ENCODE assay signal across 27 cellular contexts in the genomic region with DNA sequence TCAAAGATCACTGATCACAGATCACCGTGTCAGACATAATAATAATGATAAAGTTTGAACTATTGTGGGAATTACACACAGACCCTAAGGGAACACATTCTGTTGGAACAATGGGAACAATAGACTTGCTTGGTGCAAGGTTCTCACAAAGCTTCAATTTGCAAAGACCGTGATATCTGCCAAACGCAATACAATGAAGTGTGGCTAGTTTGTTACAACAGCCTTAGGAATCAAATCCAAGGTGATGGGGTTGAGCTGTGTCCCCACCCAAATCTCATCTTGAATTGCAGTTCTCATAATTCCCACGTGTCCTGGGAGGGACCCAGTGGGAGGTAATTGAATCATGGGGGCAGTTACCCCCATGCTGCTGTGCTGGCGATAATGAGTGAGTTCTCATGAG. TPM values are rescaled to one million over a fixed set of nuclear protein-coding genes. Genes with fewer than 3 reads are reported as not detected.
DNase-seq lines count a peak whose midpoint lies in the region; ATAC-seq and TF ChIP-seq lines count a peak whose summit lies in the region.
"Had no signal": no experiment of that assay in that cellular context is flagged by ENCODE, and none has a peak within 500 bp of the region (broad histone marks: within the 10 kb centered on the region; RNA-seq: fewer than 3 reads in every experiment).

No MANE protein-coding gene starts in this region.

- H3K27ac Mint-ChIP-seq in GM23338, result no peak overlapping the region
- peak overlapping the region; percentile 72 for H3K27ac Mint-ChIP-seq in dendritic cell treated with granulocyte-macrophage colony-stimulating factor and Interleukin-4, amounts not matched to agents 40 ng/mL and 50 ng/mL, for 4 days
- H3K27ac Mint-ChIP-seq in nephron, result peak overlapping the region in 2 of 3 experiments; percentile 26 to 97
- H3K27ac Mint-ChIP-seq in CD8-positive, alpha-beta T cell, result no peak overlapping the region
- H3K27ac Mint-ChIP-seq in T-helper 2 cell treated with Interferon-gamma antibody and Interleukin-4, amounts not matched to agents 5 μg/mL and 100 μg/mL, for 36 hours, result no peak overlapping the region
- H3K27ac Mint-ChIP-seq: activated naive CD4-positive, alpha-beta T cell treated with anti-CD3 and anti-CD28 coated beads for 36 hours; T-helper 1 cell treated with Interleukin-12 subunit alpha and Interleukin-12 subunit beta and Interleukin-4 antibody, amounts not matched to agents 30 μg/mL and 1 μg/mL, for 36 hours had no signal

- no peak overlapping the region for H3K4me2 ChIP-seq in GM23338
- H3K4me2 ChIP-seq: KMS-11, PC-9, SK-N-SH had no signal

- no peaks in the 10 kb centered on the region for H3F3A ChIP-seq in GM23338 (replicated peaks; ENCODE audit: low read depth)

- H2AFZ ChIP-seq in GM23338, result no peak overlapping the region
- H2AFZ ChIP-seq: PC-9 had no signal

- no peaks in the 10 kb centered on the region for H3K27me3 ChIP-seq in GM23338 (ENCODE audit: insufficient read depth)
- no peaks in the 10 kb centered on the region for H3K27me3 ChIP-seq in CD8-positive, alpha-beta T cell (ENCODE audit: insufficient read depth, low read length)
- H3K27me3 ChIP-seq: left lung, MG63 had no signal

- H3K36me3 ChIP-seq in GM23338 (ENCODE audit: insufficient read depth), result no peaks in the 10 kb centered on the region
- no peaks in the 10 kb centered on the region for H3K36me3 ChIP-seq in CD8-positive, alpha-beta T cell (ENCODE audit: insufficient read depth, low read length)
- H3K36me3 ChIP-seq: left lung, MG63 had no signal

- intact Hi-C loops in dendritic cell treated with granulocyte-macrophage colony-stimulating factor and Interleukin-4, amounts not matched to agents 40 ng/mL and 50 ng/mL, for 4 days (cut with micrococcal nuclease), result no loop called here
- intact Hi-C loops in CD8-positive, alpha-beta T cell (cut with DNase I, micrococcal nuclease), result no loop called here

- no peak overlapping the region for H3K4me3 ChIP-seq in GM23338
- H3K4me3 ChIP-seq in CD8-positive, alpha-beta T cell (ENCODE audit: low read depth, low read length), result no peak overlapping the region
- H3K4me3 ChIP-seq: left lung, MG63, PC-9 had no signal

- DNase-seq in GM23338 (ENCODE audit: low spot score) (no peak), SW480 (ENCODE audit: low spot score) (no peak)
- no peak for DNase-seq in activated T-cell treated with anti-CD3 and anti-CD28 coated beads, Interleukin-2, amount 50 U/mL, for 4 hours
- no peak for DNase-seq in CD8-positive, alpha-beta T cell
- DNase-seq in T-helper 2 cell treated with Interferon-gamma antibody and Interleukin-4, amounts not matched to agents 5 μg/mL and 100 μg/mL, for 36 hours (ENCODE audit: low spot score), result no peak
- DNase-seq: activated CD4-positive, alpha-beta T cell treated with anti-CD3 and anti-CD28 coated beads, Interleukin-2, amount 50 U/mL, for 48 hours; activated CD4-positive, CD25-positive, alpha-beta regulatory T cell treated with anti-CD3 and anti-CD28 coated beads, Interleukin-2, amount 50 U/mL, for 72 hours; activated naive CD4-positive, alpha-beta T cell treated with anti-CD3 and anti-CD28 coated beads for 36 hours; CD8-positive, alpha-beta memory T cell; DMS 273 treated with DMSO at 0.1 percent for 48 hours; glutamatergic neuron; GOT3; MG63; NCI-H1930; NCI-H524 treated with DMSO at 0.1 percent for 48 hours; NK-92 treated with Interleukin-12 subunit alpha and Interleukin-12 subunit beta, amount 100 ng/mL, for 24 hours; SK-N-SH; stimulated activated CD4-positive, alpha-beta T cell treated with anti-CD3 and anti-CD28 coated beads, Interleukin-12 subunit alpha, Interleukin-12 subunit beta, amount 100 ng/mL, for 4 hours; stimulated activated CD4-positive, alpha-beta T cell treated with anti-CD3 and anti-CD28 coated beads, Interleukin-2, amount 100 ng/mL, for 48 hours had no signal

- peaks cover 3% of the 10 kb centered on the region; the same call in 1 of the 2 replicates for H4K20me1 ChIP-seq in GM23338 (replicated peaks; ENCODE audit: insufficient read depth)

- H3K9me3 Mint-ChIP-seq in GM23338, result no peaks in the 10 kb centered on the region
- no peaks in the 10 kb centered on the region for H3K9me3 Mint-ChIP-seq in dendritic cell treated with granulocyte-macrophage colony-stimulating factor and Interleukin-4, amounts not matched to agents 40 ng/mL and 50 ng/mL, for 4 days
- H3K9me3 Mint-ChIP-seq in nephron, result no peaks in the 10 kb centered on the region
- H3K9me3 Mint-ChIP-seq in activated T-cell treated with anti-CD3 and anti-CD28 coated beads, Interleukin-2, amount 50 U/mL, for 4 hours, result no peaks in the 10 kb centered on the region
- H3K9me3 Mint-ChIP-seq in CD8-positive, alpha-beta T cell, result no peaks in the 10 kb centered on the region
- no peaks in the 10 kb centered on the region for H3K9me3 Mint-ChIP-seq in T-helper 2 cell treated with Interferon-gamma antibody and Interleukin-4, amounts not matched to agents 5 μg/mL and 100 μg/mL, for 36 hours
- H3K9me3 Mint-ChIP-seq: activated naive CD4-positive, alpha-beta T cell treated with anti-CD3 and anti-CD28 coated beads for 36 hours; CD8-positive, alpha-beta memory T cell; T-helper 1 cell treated with Interleukin-12 subunit alpha and Interleukin-12 subunit beta and Interleukin-4 antibody, amounts not matched to agents 30 μg/mL and 1 μg/mL, for 36 hours had no signal

- H3K27ac ChIP-seq in GM23338 (ENCODE audit: low read depth) (peak overlapping the region; percentile 75; the same call in 1 of the 2 replicates), temporal lobe (ENCODE audit: low read depth, low read length) (peak overlapping the region; percentile 63)
- H3K27ac ChIP-seq in CD8-positive, alpha-beta T cell (ENCODE audit: low read depth, low read length), result no peak overlapping the region
- H3K27ac ChIP-seq: KMS-11, PC-9 had no signal

- no peaks in the 10 kb centered on the region for H3K9me2 ChIP-seq in GM23338 (ENCODE audit: insufficient read depth)
- H3K9me2 ChIP-seq: SK-N-SH had no signal

- H3K27me3 Mint-ChIP-seq in GM23338 (ENCODE audit: insufficient read depth, low read depth, poor library complexity) (peaks cover 6% of the 10 kb centered on the region), nephron (ENCODE audit: low read depth) (no peaks in the 10 kb centered on the region)
- H3K27me3 Mint-ChIP-seq in dendritic cell treated with granulocyte-macrophage colony-stimulating factor and Interleukin-4, amounts not matched to agents 40 ng/mL and 50 ng/mL, for 4 days, result no peaks in the 10 kb centered on the region
- no peaks in the 10 kb centered on the region for H3K27me3 Mint-ChIP-seq in activated T-cell treated with anti-CD3 and anti-CD28 coated beads, Interleukin-2, amount 50 U/mL, for 4 hours (ENCODE audit: low read depth)
- H3K27me3 Mint-ChIP-seq in CD8-positive, alpha-beta T cell (ENCODE audit: low read depth), result no peaks in the 10 kb centered on the region
- no peaks in the 10 kb centered on the region for H3K27me3 Mint-ChIP-seq in T-helper 2 cell treated with Interferon-gamma antibody and Interleukin-4, amounts not matched to agents 5 μg/mL and 100 μg/mL, for 36 hours (ENCODE audit: low read depth)
- H3K27me3 Mint-ChIP-seq: CD8-positive, alpha-beta memory T cell; progenitor cell of endocrine pancreas had no signal

- H3K4me1 ChIP-seq in GM23338 (ENCODE audit: insufficient read depth), result no peaks in the 10 kb centered on the region
- peaks cover 5% of the 10 kb centered on the region for H3K4me1 ChIP-seq in CD8-positive, alpha-beta T cell (ENCODE audit: insufficient read depth, low read length)

- CTCF ChIA-PET in CD8-positive, alpha-beta T cell (lab: Charles Lee), result interaction anchor here (1.2 to 12.2 kb wide), 3 partner anchors 42 to 121 kb away, joined by 3 to 299 read pairs (median 3); a partner anchor contains a TSS

- H3K79me2 ChIP-seq in GM23338 (replicated peaks; ENCODE audit: insufficient read depth), result peaks cover 14% of the 10 kb centered on the region

- POLR2A ChIA-PET in CD8-positive, alpha-beta T cell (lab: Charles Lee), result interaction anchor here (0.5 kb wide), 1 partner anchor 29 kb away, joined by 3 read pairs; no protein-coding TSS in a partner anchor

- TF ChIP-seq CTCF in GM23338 (conservative IDR thresholded peaks at IDR 0.05; ENCODE audit: low read depth in 2 of 2), result no peak
- no peak for TF ChIP-seq CTCF in nephron (IDR thresholded peaks at IDR 0.05; ENCODE audit: unreplicated experiment in 3 of 3)
- no peak for TF ChIP-seq CTCF in CD8-positive, alpha-beta T cell (IDR thresholded peaks at IDR 0.05)

- H3K4me1 Mint-ChIP-seq in GM23338, result peaks cover 13% of the 10 kb centered on the region
- peaks cover 24% of the 10 kb centered on the region for H3K4me1 Mint-ChIP-seq in dendritic cell treated with granulocyte-macrophage colony-stimulating factor and Interleukin-4, amounts not matched to agents 40 ng/mL and 50 ng/mL, for 4 days (ENCODE audit: low read depth)
- peaks cover 25% of the 10 kb centered on the region for H3K4me1 Mint-ChIP-seq in nephron
- peaks cover 5% of the 10 kb centered on the region for H3K4me1 Mint-ChIP-seq in activated T-cell treated with anti-CD3 and anti-CD28 coated beads, Interleukin-2, amount 50 U/mL, for 4 hours (ENCODE audit: low read depth)
- H3K4me1 Mint-ChIP-seq in CD8-positive, alpha-beta T cell (ENCODE audit: low read depth), result peaks cover 5% of the 10 kb centered on the region
- peaks cover 7% of the 10 kb centered on the region for H3K4me1 Mint-ChIP-seq in T-helper 2 cell treated with Interferon-gamma antibody and Interleukin-4, amounts not matched to agents 5 μg/mL and 100 μg/mL, for 36 hours (ENCODE audit: low read depth)

- no peaks in the 10 kb centered on the region for H3K9me3 ChIP-seq in CD8-positive, alpha-beta T cell (ENCODE audit: low read length)
- H3K9me3 ChIP-seq: left lung, MG63, SK-N-SH had no signal

- H3K4me3 Mint-ChIP-seq in GM23338 (no peak overlapping the region), nephron (no peak overlapping the region)
- no peak overlapping the region for H3K4me3 Mint-ChIP-seq in dendritic cell treated with granulocyte-macrophage colony-stimulating factor and Interleukin-4, amounts not matched to agents 40 ng/mL and 50 ng/mL, for 4 days
- no peak overlapping the region for H3K4me3 Mint-ChIP-seq in activated T-cell treated with anti-CD3 and anti-CD28 coated beads, Interleukin-2, amount 50 U/mL, for 4 hours
- no peak overlapping the region for H3K4me3 Mint-ChIP-seq in CD8-positive, alpha-beta T cell
- no peak overlapping the region for H3K4me3 Mint-ChIP-seq in T-helper 2 cell treated with Interferon-gamma antibody and Interleukin-4, amounts not matched to agents 5 μg/mL and 100 μg/mL, for 36 hours
- H3K4me3 Mint-ChIP-seq: activated naive CD4-positive, alpha-beta T cell treated with anti-CD3 and anti-CD28 coated beads for 36 hours; CD8-positive, alpha-beta memory T cell; T-helper 1 cell treated with Interleukin-12 subunit alpha and Interleukin-12 subunit beta and Interleukin-4 antibody, amounts not matched to agents 30 μg/mL and 1 μg/mL, for 36 hours had no signal

- H3K36me3 Mint-ChIP-seq in GM23338 (ENCODE audit: low read depth) (no peaks in the 10 kb centered on the region), nephron (ENCODE audit: low read depth) (no peaks in the 10 kb centered on the region)
- H3K36me3 Mint-ChIP-seq in dendritic cell treated with granulocyte-macrophage colony-stimulating factor and Interleukin-4, amounts not matched to agents 40 ng/mL and 50 ng/mL, for 4 days (ENCODE audit: low read depth), result no peaks in the 10 kb centered on the region
- peaks cover 3% of the 10 kb centered on the region for H3K36me3 Mint-ChIP-seq in activated T-cell treated with anti-CD3 and anti-CD28 coated beads, Interleukin-2, amount 50 U/mL, for 4 hours (ENCODE audit: insufficient read depth)
- H3K36me3 Mint-ChIP-seq in CD8-positive, alpha-beta T cell, result peaks cover 1% of the 10 kb centered on the region
- no peaks in the 10 kb centered on the region for H3K36me3 Mint-ChIP-seq in T-helper 2 cell treated with Interferon-gamma antibody and Interleukin-4, amounts not matched to agents 5 μg/mL and 100 μg/mL, for 36 hours (ENCODE audit: low read depth)

- no peak for ATAC-seq in GM23338
- ATAC-seq in activated T-cell treated with anti-CD3 and anti-CD28 coated beads, Interleukin-2, amount 50 U/mL, for 4 hours, result no peak
- ATAC-seq in CD8-positive, alpha-beta T cell, result no peak

RNA-seq across cellular contexts. Expression of a gene that starts 20.8 kb away (rescaled TPM):
- 29.8 and 34.0 TPM in 2 replicates for total RNA-seq in GM23338 (2014; rRNA removed; shearing (Covaris generic))
- 23.0 and 26.1 TPM in 2 replicates for polyA plus RNA-seq in GM23338 (2016; fragmentation: Nextera tagmentation; extraction: Ambion mirVana)
- 9.1 TPM for total RNA-seq in temporal lobe
- 1 to 10 TPM; 4.7 to 5.6 (median 4.8) TPM for total RNA-seq in activated T-cell treated with anti-CD3 and anti-CD28 coated beads, Interleukin-2, amount 50 U/mL, for 4 hours
- total RNA-seq in CD8-positive, alpha-beta T cell, result 1 to 10 TPM; 2.4 to 3.0 TPM

RNA-seq across cellular contexts. Expression of a gene that starts 21.0 kb away (rescaled TPM):
- 75.7 and 80.5 TPM in 2 replicates for total RNA-seq in GM23338 (2014; rRNA removed; shearing (Covaris generic))
- 35.3 and 37.3 TPM in 2 replicates for polyA plus RNA-seq in GM23338 (2016; fragmentation: Nextera tagmentation; extraction: Ambion mirVana)
- 19.9 TPM for total RNA-seq in temporal lobe
- 10 to 100 TPM; 22.6 to 24.0 (median 23.6) TPM for total RNA-seq in activated T-cell treated with anti-CD3 and anti-CD28 coated beads, Interleukin-2, amount 50 U/mL, for 4 hours
- total RNA-seq in CD8-positive, alpha-beta T cell, result 10 to 100 TPM; 35.0 to 40.1 TPM

RNA-seq across cellular contexts. Expression of a gene that starts 31.3 kb away (rescaled TPM):
- total RNA-seq in GM23338 (2014; rRNA removed; shearing (Covaris generic)), result 34.8 and 50.9 TPM in 2 replicates
- polyA plus RNA-seq in GM23338 (2016; fragmentation: Nextera tagmentation; extraction: Ambion mirVana), result 28.5 and 33.5 TPM in 2 replicates
- total RNA-seq in temporal lobe, result 10.8 TPM
- total RNA-seq in activated T-cell treated with anti-CD3 and anti-CD28 coated beads, Interleukin-2, amount 50 U/mL, for 4 hours, result 100 to 1,000 TPM; 228 to 233 (median 233) TPM
- 10 to 100 TPM; 25.0 to 25.2 TPM for total RNA-seq in CD8-positive, alpha-beta T cell

RNA-seq across cellular contexts. Expression of a gene that starts 42.6 kb away (rescaled TPM):
- 14.6 and 23.5 TPM in 2 replicates for total RNA-seq in GM23338 (2014; rRNA removed; shearing (Covaris generic))
- polyA plus RNA-seq in GM23338 (2016; fragmentation: Nextera tagmentation; extraction: Ambion mirVana), result 15.1 and 19.2 TPM in 2 replicates
- total RNA-seq in temporal lobe, result 9.6 TPM
- total RNA-seq in activated T-cell treated with anti-CD3 and anti-CD28 coated beads, Interleukin-2, amount 50 U/mL, for 4 hours, result 10 to 100 TPM; 22.6 to 28.5 (median 26.4) TPM
- 1 to 10 TPM; 6.2 to 6.4 TPM for total RNA-seq in CD8-positive, alpha-beta T cell

RNA-seq across cellular contexts. Expression of a gene that starts 59.8 kb away (rescaled TPM):
- total RNA-seq in GM23338 (2014; rRNA removed; shearing (Covaris generic)), result 4.1 and 10.4 TPM in 2 replicates
- 16.8 and 23.4 TPM in 2 replicates for polyA plus RNA-seq in GM23338 (2016; fragmentation: Nextera tagmentation; extraction: Ambion mirVana)
- total RNA-seq in temporal lobe, result 1.2 TPM
- under 1 TPM in 1 of 3 donors, not detected in 2; 0.20 TPM for total RNA-seq in activated T-cell treated with anti-CD3 and anti-CD28 coated beads, Interleukin-2, amount 50 U/mL, for 4 hours
- total RNA-seq in CD8-positive, alpha-beta T cell, result 1 to 10 TPM; 1.0 to 2.5 TPM
- polyA plus RNA-seq: SK-N-SH had no signal

Comparison
In these comparisons a context has a peak if more than half of its experiments do, and no peak if none do; other contexts are left out.
1. H3K27ac Mint-ChIP-seq: peak in dendritic cell treated with granulocyte-macrophage colony-stimulating factor and Interleukin-4, amounts not matched to agents 40 ng/mL and 50 ng/mL, for 4 days (single experiment) and nephron (2 of 3); none in GM23338 (single experiment), CD8-positive, alpha-beta T cell (single experiment) and T-helper 2 cell treated with Interferon-gamma antibody and Interleukin-4, amounts not matched to agents 5 μg/mL and 100 μg/mL, for 36 hours (single experiment).